23 cellular contexts compared by ENCODE assay signal in genomic region chr2:200498316-200498715, GRCh38.
"Had no signal": no experiment of that assay in that cellular context is flagged by ENCODE, and none has a peak within 500 bp of the region (broad histone marks: within the 10 kb centered on the region; RNA-seq: fewer than 3 reads in every experiment).

No MANE protein-coding gene starts in this region.

- H3K4me3 ChIP-seq: gastrocnemius medialis, lower lobe of right lung, ovary, psoas muscle, sigmoid colon, skin epidermis, transverse colon, upper lobe of right lung, uterus had no signal

- H3K27ac Mint-ChIP-seq: natural killer cell; stimulated activated naive B cell treated with anti-CD40 and anti-IgM and Interleukin-4, amounts not matched to agents 10 μg/mL and 1 μg/mL and 100 μg/mL, for 72 hours; stimulated activated naive CD8-positive, alpha-beta T cell treated with anti-CD3 and anti-CD28 coated beads, Interleukin-15, Interleukin-2, amounts not matched to agents 100 ng/mL and 50 ng/mL, for 24 hours had no signal

- H3K27ac ChIP-seq: gastrocnemius medialis, lower lobe of right lung, ovary, psoas muscle, sigmoid colon, skin epidermis, transverse colon, upper lobe of right lung, uterus had no signal

- H3K36me3 ChIP-seq: ovary, uterus had no signal

- H3K27me3 Mint-ChIP-seq: effector memory CD8-positive, alpha-beta T cell; stimulated activated naive B cell treated with anti-CD40 and anti-IgM and Interleukin-4, amounts not matched to agents 10 μg/mL and 1 μg/mL and 100 μg/mL, for 72 hours; stimulated activated naive CD8-positive, alpha-beta T cell treated with anti-CD3 and anti-CD28 coated beads, Interleukin-15, Interleukin-2, amounts not matched to agents 100 ng/mL and 50 ng/mL, for 24 hours had no signal

- H3K4me3 Mint-ChIP-seq: effector memory CD8-positive, alpha-beta T cell; natural killer cell; stimulated activated naive B cell treated with anti-CD40 and anti-IgM and Interleukin-4, amounts not matched to agents 10 μg/mL and 1 μg/mL and 100 μg/mL, for 72 hours; stimulated activated naive CD8-positive, alpha-beta T cell treated with anti-CD3 and anti-CD28 coated beads, Interleukin-15, Interleukin-2, amounts not matched to agents 100 ng/mL and 50 ng/mL, for 24 hours had no signal

- ATAC-seq: effector memory CD8-positive, alpha-beta T cell; gastrocnemius medialis; left ventricle myocardium superior; lower lobe of right lung; natural killer cell; psoas muscle; right cardiac atrium; stimulated activated naive B cell treated with anti-CD40 and anti-IgM and Interleukin-4, amounts not matched to agents 10 μg/mL and 1 μg/mL and 100 μg/mL, for 72 hours; upper lobe of right lung had no signal

- H3K4me1 ChIP-seq: gastrocnemius medialis, lower lobe of right lung, psoas muscle, sigmoid colon, transverse colon, upper lobe of right lung, uterus had no signal

- H3K27me3 ChIP-seq: gastrocnemius medialis, ovary, sigmoid colon, transverse colon, upper lobe of right lung, uterus had no signal

- H3K9me3 ChIP-seq: gastrocnemius medialis, lower lobe of right lung, ovary, psoas muscle, sigmoid colon, transverse colon, upper lobe of right lung, uterus had no signal

- DNase-seq: cortex of kidney; effector memory CD8-positive, alpha-beta T cell; erythroblast; foreskin fibroblast; gastrocnemius medialis; head of caudate nucleus; left ventricle myocardium superior; lower lobe of right lung; natural killer cell; occipital lobe; ovary; posterior cingulate gyrus; psoas muscle; right cardiac atrium; sigmoid colon; stimulated activated CD4-positive, alpha-beta T cell treated with anti-CD3 and anti-CD28 coated beads, Interleukin-15, amount 100 ng/mL, for 24 hours; stimulated activated CD4-positive, alpha-beta T cell treated with anti-CD3 and anti-CD28 coated beads, Interleukin-2, amount 100 ng/mL, for 48 hours; stimulated activated naive B cell treated with anti-CD40 and anti-IgM and Interleukin-4, amounts not matched to agents 10 μg/mL and 1 μg/mL and 100 μg/mL, for 72 hours; transverse colon; upper lobe of right lung; uterus had no signal

- H3K9me3 Mint-ChIP-seq: effector memory CD8-positive, alpha-beta T cell had no signal
